Comparison of ENCODE assay signal across 18 cellular contexts in the genomic region with DNA sequence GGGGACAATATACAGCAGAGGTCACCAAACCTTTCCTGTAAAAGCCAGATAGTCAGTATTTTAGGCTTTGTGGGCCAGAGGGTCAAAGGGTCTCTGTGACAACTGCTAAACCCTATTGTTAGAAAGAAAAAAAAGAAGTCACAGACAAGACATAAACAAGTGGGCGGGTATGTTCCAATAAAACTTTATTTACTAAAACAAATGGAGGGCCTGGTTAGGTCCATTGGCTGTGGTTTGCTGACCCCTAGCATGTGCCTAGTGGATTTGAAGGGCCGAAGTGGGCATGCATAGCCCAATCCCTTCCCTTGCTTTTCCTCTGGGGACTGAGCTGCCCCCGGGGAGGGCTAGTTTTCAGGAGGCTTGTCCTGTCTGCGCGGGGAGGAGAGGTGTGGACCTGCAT.
DNase-seq lines count a peak whose midpoint lies in the region; ATAC-seq, FAIRE-seq and TF ChIP-seq lines count a peak whose summit lies in the region.
"Had no signal": no experiment of that assay in that cellular context is flagged by ENCODE, and none has a peak within 500 bp of the region (broad histone marks: within the 10 kb centered on the region; RNA-seq: fewer than 3 reads in every experiment).

No MANE protein-coding gene starts in this region.

- no peak overlapping the region for H2BK12ac ChIP-seq in neuronal stem cell (ENCODE audit: low read length)

- peaks cover 87% of the 10 kb centered on the region for H3K36me3 Mint-ChIP-seq in dendritic cell treated with granulocyte-macrophage colony-stimulating factor and Interleukin-4, amounts not matched to agents 40 ng/mL and 50 ng/mL, for 4 days (ENCODE audit: low read depth)
- H3K36me3 Mint-ChIP-seq: CD8-positive, alpha-beta T cell had no signal

- H3K27me3 ChIP-seq in heart right ventricle (no peaks in the 10 kb centered on the region), neuronal stem cell (ENCODE audit: control insufficient read depth in 3 of 3, insufficient read depth in 3 of 3, low read depth in 1 of 3, low read length in 3 of 3) (no peaks in the 10 kb centered on the region)

- H3K9me3 Mint-ChIP-seq in dendritic cell treated with granulocyte-macrophage colony-stimulating factor and Interleukin-4, amounts not matched to agents 40 ng/mL and 50 ng/mL, for 4 days = no peaks in the 10 kb centered on the region
- H3K9me3 Mint-ChIP-seq: CD8-positive, alpha-beta T cell had no signal

- intact Hi-C loops in heart right ventricle (cut with DNase I) = no loop called here
- intact Hi-C loops in cardiac septum (cut with DNase I) = no loop called here
- intact Hi-C loops in dendritic cell treated with granulocyte-macrophage colony-stimulating factor and Interleukin-4, amounts not matched to agents 40 ng/mL and 50 ng/mL, for 4 days (cut with micrococcal nuclease) = no loop called here

- no peak for TF ChIP-seq CTCF in heart right ventricle (IDR thresholded peaks at IDR 0.05)
- TF ChIP-seq CTCF in RWPE1 (conservative IDR thresholded peaks at IDR 0.05; ENCODE audit: low read depth) = no peak

- H3K36me3 ChIP-seq in heart right ventricle = peaks cover 0 to 11% (median 0%) of the 10 kb centered on the region in 9 donors
- peaks cover 0 to 3% of the 10 kb centered on the region in 2 donors for H3K36me3 ChIP-seq in neuronal stem cell (replicated peaks in 1 of 2; ENCODE audit: control insufficient read depth in 2 of 2, insufficient read depth in 2 of 2, low read length in 2 of 2)
- H3K36me3 ChIP-seq: HAP-1 had no signal

- POLR2A ChIA-PET in RWPE1 (lab: Yijun Ruan, JAX; ENCODE audit: low non-redundant PET) = no interaction called here

- DNase-seq in heart right ventricle (no peak), cardiac septum (ENCODE audit: low spot score) (no peak), RWPE1 (ENCODE audit: low spot score) (no peak), neuronal stem cell (ENCODE audit: low spot score) (no peak), frontal cortex (ENCODE audit: low spot score in 2 of 2) (no peak), AG08396 (ENCODE audit: low spot score) (no peak)
- DNase-seq: 8988T; Calu3; CD8-positive, alpha-beta T cell; DMS79 treated with DMSO at 0.1 percent for 48 hours; GF-D8 had no signal

- no peak overlapping the region for H2BK5ac ChIP-seq in neuronal stem cell (ENCODE audit: low read length)

- H3K4me1 ChIP-seq in heart right ventricle = peaks cover 2 to 58% (median 13%) of the 10 kb centered on the region in 9 donors
- peaks cover 2 to 22% of the 10 kb centered on the region in 2 donors for H3K4me1 ChIP-seq in neuronal stem cell (ENCODE audit: control insufficient read depth in 2 of 2, insufficient read depth in 1 of 2, low read depth in 1 of 2, low read length in 2 of 2)
- H3K4me1 ChIP-seq: HAP-1 had no signal

- H2AK5ac ChIP-seq in neuronal stem cell (ENCODE audit: low read depth, low read length) = no peak overlapping the region

- no peak overlapping the region for H3K14ac ChIP-seq in neuronal stem cell (ENCODE audit: low read length)

- peak overlapping the region; percentile 30 for H3K18ac ChIP-seq in neuronal stem cell (ENCODE audit: low read length)

- H3K4me2 ChIP-seq in neuronal stem cell (ENCODE audit: insufficient read depth, low read length, poor library complexity, severe bottlenecking) = no peak overlapping the region

- no peaks in the 10 kb centered on the region for H3K27me3 Mint-ChIP-seq in dendritic cell treated with granulocyte-macrophage colony-stimulating factor and Interleukin-4, amounts not matched to agents 40 ng/mL and 50 ng/mL, for 4 days

- H2AFZ ChIP-seq in neuronal stem cell (ENCODE audit: low read length) = no peak overlapping the region

- peak overlapping the region; percentile 93 for H3K27ac Mint-ChIP-seq in dendritic cell treated with granulocyte-macrophage colony-stimulating factor and Interleukin-4, amounts not matched to agents 40 ng/mL and 50 ng/mL, for 4 days
- H3K27ac Mint-ChIP-seq: B cell; CD8-positive, alpha-beta T cell had no signal

- H3K4me3 ChIP-seq in heart right ventricle = no peak overlapping the region
- no peak overlapping the region for H3K4me3 ChIP-seq in neuronal stem cell (ENCODE audit: low read length in 2 of 2)
- H3K4me3 ChIP-seq: BLaER1 treated with 17β-estradiol and CSF1 and Interleukin-3, amounts not matched to agents 10 nM and 100 nM; HAP-1 had no signal

- FAIRE-seq in frontal cortex (lab: Jason Lieb, UNC) = no peak
- FAIRE-seq: GM19239 had no signal

- H3K4me3 Mint-ChIP-seq in dendritic cell treated with granulocyte-macrophage colony-stimulating factor and Interleukin-4, amounts not matched to agents 40 ng/mL and 50 ng/mL, for 4 days = no peak overlapping the region
- H3K4me3 Mint-ChIP-seq: B cell; CD8-positive, alpha-beta T cell; IgD-negative memory B cell had no signal

- no peak overlapping the region for H3K9ac ChIP-seq in neuronal stem cell (ENCODE audit: low read depth, low read length, poor library complexity)
- H3K9ac ChIP-seq: BLaER1 treated with 17β-estradiol and CSF1 and Interleukin-3, amounts not matched to agents 10 nM and 100 nM had no signal

- WGBS in heart right ventricle, 2 donors = 76 to 80% methylated on average over 5 of the region's 5 CpGs
- WGBS in neuronal stem cell (ENCODE audit: extremely low coverage in 2 of 2, insufficient read length in 2 of 2, insufficient replicate concordance in 1 of 2), 2 donors = no CpG with 5 or more reads among the region's 5 CpGs

- H3K9me3 ChIP-seq in heart right ventricle = no peaks in the 10 kb centered on the region
- no peaks in the 10 kb centered on the region for H3K9me3 ChIP-seq in neuronal stem cell (replicated peaks in 1 of 2; ENCODE audit: control insufficient read depth in 2 of 2, insufficient read depth in 1 of 2, low read depth in 1 of 2, low read length in 2 of 2)
- H3K9me3 ChIP-seq: BLaER1 treated with 17β-estradiol and CSF1 and Interleukin-3, amounts not matched to agents 10 nM and 100 nM; HAP-1 had no signal

- H3K79me1 ChIP-seq in neuronal stem cell (ENCODE audit: low read depth, low read length) = no peaks in the 10 kb centered on the region

- H2BK15ac ChIP-seq in neuronal stem cell (ENCODE audit: low read length) = no peak overlapping the region

- H3K27ac ChIP-seq in heart right ventricle (peak overlapping the region in 6 of 10 donors; percentile 6 to 67 (median 53)), RWPE1 (peak overlapping the region; percentile 58), neuronal stem cell (replicated peaks; ENCODE audit: low read length) (no peak overlapping the region)
- H3K27ac ChIP-seq: BLaER1 treated with 17β-estradiol and CSF1 and Interleukin-3, amounts not matched to agents 10 nM and 100 nM had no signal

- H2BK120ac ChIP-seq in neuronal stem cell (ENCODE audit: low read depth, low read length) = no peak overlapping the region

- peaks cover 79% of the 10 kb centered on the region for H3K4me1 Mint-ChIP-seq in dendritic cell treated with granulocyte-macrophage colony-stimulating factor and Interleukin-4, amounts not matched to agents 40 ng/mL and 50 ng/mL, for 4 days (ENCODE audit: low read depth)

- H3K4ac ChIP-seq in neuronal stem cell (ENCODE audit: low read length) = no peak overlapping the region

- no peak overlapping the region for H4K91ac ChIP-seq in neuronal stem cell (ENCODE audit: low read depth, low read length, poor library complexity)

- H4K8ac ChIP-seq in neuronal stem cell (ENCODE audit: low read depth, low read length) = no peak overlapping the region

- ATAC-seq in heart right ventricle (no peak), HG02840 (IDR thresholded peaks at IDR 0.05; ENCODE audit: low FRiP score, unreplicated experiment) (no peak)
- ATAC-seq: CD8-positive, alpha-beta T cell had no signal

- CTCF ChIA-PET in RWPE1 (lab: Yijun Ruan, JAX) = no interaction called here

- H3K23ac ChIP-seq in neuronal stem cell (ENCODE audit: low read depth, low read length, poor library complexity) = no peak overlapping the region
